ENCODE assay signal across 8 cellular contexts in genomic region chr18:35005963-35006577, GRCh38. TPM values are rescaled to one million over a fixed set of nuclear protein-coding genes. Genes with fewer than 3 reads are reported as not detected.
A peak's percentile ranks its signal among the peaks of the same experiment; 100 is the strongest.
DNase-seq lines count a peak whose midpoint lies in the region; ATAC-seq and TF ChIP-seq lines count a peak whose summit lies in the region.

No MANE protein-coding gene starts in this region.

- WGBS in tibial nerve, 2 donors, result 48 to 54% methylated on average over 7 of the region's 7 CpGs

- H3K4me1 ChIP-seq in tibial nerve, result peaks cover 0 to 3% (median under 1%) of the 10 kb centered on the region in 4 donors

- no peak for TF ChIP-seq EP300 in tibial nerve (IDR thresholded peaks at IDR 0.05)

- no peak overlapping the region for H3K27ac ChIP-seq in tibial nerve

- no peaks in the 10 kb centered on the region for H3K9me3 ChIP-seq in tibial nerve

- TF ChIP-seq POLR2A in tibial nerve (IDR thresholded peaks at IDR 0.05), result no peak

- DNase-seq in GDM1 (lab: John Stamatoyannopoulos, UW) (peak; percentile 55), HuH-7 (ENCODE audit: low spot score) (peak; percentile 22), NOMO-1 treated with dmso at 0.1 percent for 144 hours (lab: John Stamatoyannopoulos, UW; ENCODE audit: unreplicated experiment) (peak; percentile 46), cerebellar cortex (ENCODE audit: low spot score) (peak; percentile 80), left kidney (ENCODE audit: low read depth, low spot score) (peak; percentile 88), tibial nerve (ENCODE audit: low spot score in 2 of 2) (peak in 1 of 2 donors; percentile 58)
- DNase-seq in stimulated activated CD4-positive, alpha-beta T cell treated with anti-CD3 and anti-CD28 coated beads, Interleukin-2, amount 100 ng/mL, for 24 hours, result no peak

- ATAC-seq in GM21528 (IDR thresholded peaks at IDR 0.05; ENCODE audit: low FRiP score, unreplicated experiment), result peak; percentile 75

- peak; percentile 54 to 85 (median 68) for TF ChIP-seq CTCF in tibial nerve (IDR thresholded peaks at IDR 0.05)

- no peaks in the 10 kb centered on the region for H3K36me3 ChIP-seq in tibial nerve

- no peaks in the 10 kb centered on the region for H3K27me3 ChIP-seq in tibial nerve

- H3K4me3 ChIP-seq in tibial nerve, result no peak overlapping the region

RNA-seq across cellular contexts. Expression of gene MAPRE2, which starts 35.1 kb away (rescaled TPM):
- total RNA-seq in tibial nerve, result 10 to 100 TPM; 18.9 to 33.3 (median 29.4) TPM

Comparison
In these comparisons a context has a peak if more than half of its experiments do, and no peak if none do; other contexts are left out.
1. DNase-seq: peak in GDM1 (single experiment), HuH-7 (single experiment), NOMO-1 treated with dmso at 0.1 percent for 144 hours (single experiment), cerebellar cortex (single experiment) and left kidney (single experiment); none in stimulated activated CD4-positive, alpha-beta T cell treated with anti-CD3 and anti-CD28 coated beads, Interleukin-2, amount 100 ng/mL, for 24 hours (0 of 2).